In the genomic region with DNA sequence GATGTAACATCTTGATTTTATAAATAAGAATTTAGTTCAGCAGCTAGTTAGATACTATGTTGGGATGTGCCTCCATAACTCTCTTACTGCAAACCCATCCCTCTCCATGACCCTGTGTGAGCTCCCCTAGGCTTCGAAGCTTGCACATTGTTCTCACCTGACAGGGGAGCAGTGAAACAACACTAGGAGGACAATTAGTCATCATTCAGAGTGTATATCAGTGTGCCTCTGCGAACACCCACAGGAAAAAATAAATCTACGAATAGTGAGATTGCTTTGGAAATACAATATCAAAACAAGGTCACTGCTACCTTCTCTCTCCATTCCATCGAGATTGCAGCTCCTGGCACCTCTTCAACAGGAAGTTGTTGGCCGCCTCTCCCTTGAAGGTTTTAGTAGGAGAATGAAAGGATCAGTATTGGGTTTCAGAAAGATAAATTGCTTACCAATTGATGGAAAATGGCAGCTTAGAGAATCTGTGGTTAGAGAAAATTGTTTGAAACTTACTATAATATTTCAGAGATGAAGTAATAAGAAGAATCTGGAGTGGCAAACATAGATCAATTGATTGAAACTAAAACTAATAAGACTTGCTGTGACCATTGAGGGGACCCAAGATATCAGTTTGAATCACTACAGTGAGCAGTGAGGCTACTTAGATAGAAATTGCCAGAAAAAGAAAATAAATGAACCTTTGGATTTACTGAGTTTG, we compare ENCODE assay signal across 19 cellular contexts.
DNase-seq lines count a peak whose midpoint lies in the region; ATAC-seq and TF ChIP-seq lines count a peak whose summit lies in the region.
"Had no signal": no experiment of that assay in that cellular context is flagged by ENCODE, and none has a peak within 500 bp of the region (broad histone marks: within the 10 kb centered on the region; RNA-seq: fewer than 3 reads in every experiment).

No MANE protein-coding gene starts in this region.

- no peak overlapping the region for H3K27ac Mint-ChIP-seq in progenitor cell of endocrine pancreas
- H3K27ac Mint-ChIP-seq: stimulated activated naive CD8-positive, alpha-beta T cell treated with anti-CD3 and anti-CD28 coated beads, Interleukin-15, Interleukin-2, amounts not matched to agents 100 ng/mL and 50 ng/mL, for 24 hours; type B pancreatic cell had no signal

- H3K4me3 Mint-ChIP-seq in progenitor cell of endocrine pancreas (ENCODE audit: low read depth): no peak overlapping the region
- H3K4me3 Mint-ChIP-seq: stimulated activated naive CD8-positive, alpha-beta T cell treated with anti-CD3 and anti-CD28 coated beads, Interleukin-15, Interleukin-2, amounts not matched to agents 100 ng/mL and 50 ng/mL, for 24 hours; type B pancreatic cell had no signal

- no peaks in the 10 kb centered on the region for H3K27me3 Mint-ChIP-seq in progenitor cell of endocrine pancreas

- intact Hi-C loops in posterior vena cava (cut with DNase I): no loop called here

- DNase-seq in NCI-H69 (lab: John Stamatoyannopoulos, UW) (peak; percentile 1), posterior vena cava (ENCODE audit: low spot score) (no peak), progenitor cell of endocrine pancreas (ENCODE audit: low spot score, unreplicated experiment) (no peak), occipital lobe (lab: John Stamatoyannopoulos, UW) (no peak)
- DNase-seq: activated CD4-positive, alpha-beta T cell treated with anti-CD3 and anti-CD28 coated beads for 4 hours; activated effector memory CD4-positive, alpha-beta T cell treated with Interleukin-2 at 50 U/mL for 16 hours; COR-L47; IMR-90; left ventricle myocardium superior; NCI-H187; NCI-H510A; Right ventricle myocardium superior; small intestine; stimulated activated CD4-positive, alpha-beta T cell treated with anti-CD3 and anti-CD28 coated beads, Interleukin-2, amount 100 ng/mL, for 48 hours had no signal

- H3K9me3 Mint-ChIP-seq in progenitor cell of endocrine pancreas (ENCODE audit: low read depth): peaks cover 14% of the 10 kb centered on the region
- H3K9me3 Mint-ChIP-seq: type B pancreatic cell had no signal

- peaks cover 4% of the 10 kb centered on the region for H3K36me3 Mint-ChIP-seq in progenitor cell of endocrine pancreas (ENCODE audit: insufficient read depth)
- H3K36me3 Mint-ChIP-seq: type B pancreatic cell had no signal

- peaks cover 6% of the 10 kb centered on the region for H3K4me1 Mint-ChIP-seq in progenitor cell of endocrine pancreas (ENCODE audit: low read depth)

- ATAC-seq in GM18867 (IDR thresholded peaks at IDR 0.05; ENCODE audit: unreplicated experiment) (peak; percentile 76), GM19452 (IDR thresholded peaks at IDR 0.05; ENCODE audit: unreplicated experiment) (peak; percentile 68), HG02981 (IDR thresholded peaks at IDR 0.05; ENCODE audit: unreplicated experiment) (peak; percentile 68)
- ATAC-seq: left ventricle myocardium superior had no signal

- no peak for TF ChIP-seq CTCF in progenitor cell of endocrine pancreas (IDR thresholded peaks at IDR 0.05; ENCODE audit: unreplicated experiment)
